Comparison of ENCODE assay signal across 1 cellular context in genomic region chr3:129123314-129124060, GRCh38.
TF ChIP-seq lines count a peak whose summit lies in the region.

No MANE protein-coding gene starts in this region.

TF ChIP-seq in HepG2, 621 proteins besides CTCF, POLR2A, EP300 and RAD21 (continued from another document and continues in another):
- TF ChIP-seq E2F1 (CRISPR knock-in tag; IDR thresholded peaks at IDR 0.05) (no peak), LRRFIP1 (CRISPR knock-in tag; conservative IDR thresholded peaks at IDR 0.05) (no peak), PLRG1 (conservative IDR thresholded peaks at IDR 0.05) (no peak), ZBTB20 (CRISPR knock-in tag; IDR thresholded peaks at IDR 0.05; ENCODE audit: borderline replicate concordance, low read depth) (peak; percentile 49; the same call in 1 of the 2 replicates), ZC3H13 (CRISPR knock-in tag; IDR thresholded peaks at IDR 0.05) (peak; percentile 17; the same call in 1 of the 2 replicates), RORA (CRISPR knock-in tag; IDR thresholded peaks at IDR 0.05) (no peak), ZNF160 (CRISPR knock-in tag; IDR thresholded peaks at IDR 0.05) (peak; percentile 20; the same call in 1 of the 2 replicates), TBL1XR1 (IDR thresholded peaks at IDR 0.05; ENCODE audit: borderline replicate concordance, low read length, partially characterized antibody) (no peak), SAP130 (CRISPR knock-in tag; IDR thresholded peaks at IDR 0.05; ENCODE audit: low read depth) (peak; percentile 68), ZNF232 (CRISPR knock-in tag; IDR thresholded peaks at IDR 0.05; ENCODE audit: borderline replicate concordance) (peak; percentile 63; the same call in 1 of the 2 replicates), HMGXB3 (CRISPR knock-in tag; IDR thresholded peaks at IDR 0.05; ENCODE audit: borderline replicate concordance) (no peak), BCL6 (CRISPR knock-in tag; IDR thresholded peaks at IDR 0.05) (0 out of 2 replicates have a peak, but pooled peaks have one; percentile 27), NFE2L2 (IDR thresholded peaks at IDR 0.05; ENCODE audit: low read length) (no peak), ZNF274 (CRISPR knock-in tag; IDR thresholded peaks at IDR 0.05) (no peak), NONO (IDR thresholded peaks at IDR 0.05) (no peak), NONO (CRISPR knock-in tag; conservative IDR thresholded peaks at IDR 0.05) (peak; percentile 50), ZNF543 (CRISPR knock-in tag; IDR thresholded peaks at IDR 0.05) (no peak), CBX2 (IDR thresholded peaks at IDR 0.05; ENCODE audit: low read depth, low read length) (no peak), CBX2 (CRISPR knock-in tag; IDR thresholded peaks at IDR 0.05; ENCODE audit: low read depth) (no peak), ZUFSP (CRISPR knock-in tag; IDR thresholded peaks at IDR 0.05; ENCODE audit: borderline replicate concordance) (no peak), MYC (CRISPR knock-in tag; IDR thresholded peaks at IDR 0.05; ENCODE audit: borderline replicate concordance) (peak; percentile 33; the same call in 1 of the 2 replicates), ZNF788 (CRISPR knock-in tag; IDR thresholded peaks at IDR 0.05; ENCODE audit: borderline replicate concordance) (peak; percentile 68; the same call in 1 of the 2 replicates), ZBTB7B (CRISPR knock-in tag; IDR thresholded peaks at IDR 0.05) (peak; percentile 63; the same call in 1 of the 2 replicates), ZNF724P (CRISPR knock-in tag; IDR thresholded peaks at IDR 0.05; ENCODE audit: borderline replicate concordance) (0 out of 2 replicates have a peak, but pooled peaks have one; percentile 40), MAZ (IDR thresholded peaks at IDR 0.05; ENCODE audit: borderline replicate concordance, low read depth, low read length) (no peak), MAZ (CRISPR knock-in tag; IDR thresholded peaks at IDR 0.05; ENCODE audit: low read depth) (peak; percentile 64; the same call in 1 of the 2 replicates), YEATS2 (CRISPR knock-in tag; IDR thresholded peaks at IDR 0.05; ENCODE audit: borderline replicate concordance) (0 out of 2 replicates have a peak, but pooled peaks have one; percentile 38), PATZ1 (CRISPR knock-in tag; IDR thresholded peaks at IDR 0.05) (peak; percentile 65), SALL1 (CRISPR knock-in tag; IDR thresholded peaks at IDR 0.05) (peak; percentile 68), HOXA9 (CRISPR knock-in tag; IDR thresholded peaks at IDR 0.05; ENCODE audit: borderline replicate concordance) (no peak), MXD3 (CRISPR knock-in tag; IDR thresholded peaks at IDR 0.05) (no peak), PRMT3 (CRISPR knock-in tag; IDR thresholded peaks at IDR 0.05; ENCODE audit: borderline replicate concordance, low read depth) (no peak), RXRB (CRISPR knock-in tag; IDR thresholded peaks at IDR 0.05; ENCODE audit: borderline replicate concordance) (peak; percentile 34; the same call in 1 of the 2 replicates), SOX5 (CRISPR knock-in tag; IDR thresholded peaks at IDR 0.05; ENCODE audit: borderline replicate concordance) (peak; percentile 45; the same call in 1 of the 2 replicates), HNF4G (IDR thresholded peaks at IDR 0.05; ENCODE audit: borderline replicate concordance, low read depth, low read length) (peak; percentile 85), HNF4G (CRISPR knock-in tag; IDR thresholded peaks at IDR 0.05; ENCODE audit: borderline replicate concordance, low read depth) (peak; percentile 85), AKAP8 (CRISPR knock-in tag; IDR thresholded peaks at IDR 0.05) (no peak), RERE (CRISPR knock-in tag; IDR thresholded peaks at IDR 0.05; ENCODE audit: low read depth) (no peak), TBP (CRISPR knock-in tag; IDR thresholded peaks at IDR 0.05) (no peak), KAT8 (CRISPR knock-in tag; IDR thresholded peaks at IDR 0.05) (peak; percentile 70), TP53 (CRISPR knock-in tag; conservative IDR thresholded peaks at IDR 0.05) (peak; percentile 67; the same call in 1 of the 2 replicates), HOXA5 (CRISPR knock-in tag; IDR thresholded peaks at IDR 0.05) (peak; percentile 34; the same call in 1 of the 2 replicates), GATAD1 (CRISPR knock-in tag; IDR thresholded peaks at IDR 0.05) (no peak), ZNF644 (CRISPR knock-in tag; IDR thresholded peaks at IDR 0.05; ENCODE audit: low read depth) (peak; percentile 86), ZNF513 (CRISPR knock-in tag; conservative IDR thresholded peaks at IDR 0.05) (no peak), ZBTB3 (CRISPR knock-in tag; IDR thresholded peaks at IDR 0.05; ENCODE audit: borderline replicate concordance, low read depth) (no peak), DR1 (CRISPR knock-in tag; IDR thresholded peaks at IDR 0.05) (peak; percentile 67)
